ENCODE assay signal across 8 cellular contexts in genomic region chr4:185307136-185307950, GRCh38.
DNase-seq lines count a peak whose midpoint lies in the region; ATAC-seq, FAIRE-seq and TF ChIP-seq lines count a peak whose summit lies in the region.

No MANE protein-coding gene starts in this region.

- CTCF ChIA-PET in CD4-positive, alpha-beta T cell (lab: Charles Lee) = interaction anchor here (1.2 to 1.3 kb wide), 2 partner anchors 20 to 173 kb away, joined by 3 read pairs; no protein-coding TSS in a partner anchor

- no peaks in the 10 kb centered on the region for H3K27me3 ChIP-seq in pancreas
- H3K27me3 ChIP-seq in CD4-positive, alpha-beta T cell (ENCODE audit: control insufficient read depth, insufficient read depth, low read length) = no peaks in the 10 kb centered on the region

- H3K27me3 Mint-ChIP-seq in CD4-positive, alpha-beta T cell = no peaks in the 10 kb centered on the region
- no peaks in the 10 kb centered on the region for H3K27me3 Mint-ChIP-seq in activated naive CD8-positive, alpha-beta T cell treated with anti-CD3 and anti-CD28 coated beads, Interleukin-2, amount 50 U/mL, for 24 hours

- no peak overlapping the region for H3K4me3 Mint-ChIP-seq in CD4-positive, alpha-beta T cell
- no peak overlapping the region for H3K4me3 Mint-ChIP-seq in activated naive CD8-positive, alpha-beta T cell treated with anti-CD3 and anti-CD28 coated beads, Interleukin-2, amount 50 U/mL, for 24 hours

- peak; percentile 66 for ATAC-seq in GM19043 (IDR thresholded peaks at IDR 0.05; ENCODE audit: low read depth, unreplicated experiment)
- peak; percentile 71 for ATAC-seq in HG02642 (IDR thresholded peaks at IDR 0.05; ENCODE audit: poor library complexity, unreplicated experiment)
- ATAC-seq in pancreas = peak; percentile 83 to 95 (median 90)
- ATAC-seq in CD4-positive, alpha-beta T cell (ENCODE audit: poor library complexity) = no peak
- ATAC-seq in activated naive CD8-positive, alpha-beta T cell treated with anti-CD3 and anti-CD28 coated beads, Interleukin-2, amount 50 U/mL, for 24 hours = no peak

- no peak for TF ChIP-seq CTCF in pancreas (IDR thresholded peaks at IDR 0.05)
- TF ChIP-seq CTCF in CD4-positive, alpha-beta T cell (IDR thresholded peaks at IDR 0.05) = no peak

- DNase-seq in NCI-H69 (lab: John Stamatoyannopoulos, UW) = peak; percentile 76
- DNase-seq in pancreas = peak in 2 of 6 donors; percentile 12 to 21
- no peak for DNase-seq in NCI-H2081 treated with DMSO at 0.1 percent for 48 hours (lab: John Stamatoyannopoulos, UW)
- no peak for DNase-seq in inferior parietal cortex (ENCODE audit: extremely low spot score)
- DNase-seq in CD4-positive, alpha-beta T cell = no peak
- no peak for DNase-seq in activated naive CD8-positive, alpha-beta T cell treated with anti-CD3 and anti-CD28 coated beads, Interleukin-2, amount 50 U/mL, for 24 hours

- WGBS in pancreas, 2 donors = 18 to 37% methylated on average over 5 of the region's 5 CpGs

- H3K4me3 ChIP-seq in pancreas = no peak overlapping the region

- no peaks in the 10 kb centered on the region for H3K36me3 ChIP-seq in pancreas

- peaks cover 44% of the 10 kb centered on the region for H3K36me3 Mint-ChIP-seq in CD4-positive, alpha-beta T cell (ENCODE audit: low read depth)
- peaks cover 15% of the 10 kb centered on the region for H3K36me3 Mint-ChIP-seq in activated naive CD8-positive, alpha-beta T cell treated with anti-CD3 and anti-CD28 coated beads, Interleukin-2, amount 50 U/mL, for 24 hours (ENCODE audit: low read depth)

- POLR2A ChIA-PET in CD4-positive, alpha-beta T cell (lab: Charles Lee) = no interaction called here

- intact Hi-C loops in pancreas (cut with DNase I) = no loop called here
- intact Hi-C loops in CD4-positive, alpha-beta T cell (cut with DNase I, micrococcal nuclease) = loop anchor here in 1 of 2 experiments (5.0 kb wide), 1 partner anchor 265 kb away; no protein-coding TSS in a partner anchor

- H3K27ac Mint-ChIP-seq in CD4-positive, alpha-beta T cell = no peak overlapping the region
- no peak overlapping the region for H3K27ac Mint-ChIP-seq in activated naive CD8-positive, alpha-beta T cell treated with anti-CD3 and anti-CD28 coated beads, Interleukin-2, amount 50 U/mL, for 24 hours

- H3K4me1 ChIP-seq in pancreas = no peaks in the 10 kb centered on the region

- FAIRE-seq in pancreas (lab: Jason Lieb, UNC) = no peak

- no peaks in the 10 kb centered on the region for H3K9me3 Mint-ChIP-seq in CD4-positive, alpha-beta T cell
- no peaks in the 10 kb centered on the region for H3K9me3 Mint-ChIP-seq in activated naive CD8-positive, alpha-beta T cell treated with anti-CD3 and anti-CD28 coated beads, Interleukin-2, amount 50 U/mL, for 24 hours

- no peak overlapping the region for H3K27ac ChIP-seq in pancreas
- H3K27ac ChIP-seq in CD4-positive, alpha-beta T cell (ENCODE audit: low read depth, low read length) = no peak overlapping the region

- no peaks in the 10 kb centered on the region for H3K9me3 ChIP-seq in pancreas
- H3K9me3 ChIP-seq in CD4-positive, alpha-beta T cell (ENCODE audit: control insufficient read depth, low read length) = no peaks in the 10 kb centered on the region

- H3K4me1 Mint-ChIP-seq in CD4-positive, alpha-beta T cell (ENCODE audit: low read depth) = peaks cover 3% of the 10 kb centered on the region
- H3K4me1 Mint-ChIP-seq in activated naive CD8-positive, alpha-beta T cell treated with anti-CD3 and anti-CD28 coated beads, Interleukin-2, amount 50 U/mL, for 24 hours = peaks cover 6% of the 10 kb centered on the region

Comparison
In these comparisons a context has a peak if more than half of its experiments do, and no peak if none do; other contexts are left out.
1. ATAC-seq: peak in GM19043 (single experiment), HG02642 (single experiment) and pancreas (4 of 4); none in CD4-positive, alpha-beta T cell (single experiment) and activated naive CD8-positive, alpha-beta T cell treated with anti-CD3 and anti-CD28 coated beads, Interleukin-2, amount 50 U/mL, for 24 hours (single experiment).